In genomic region chr3:179450321-179450720, GRCh38 we compare ENCODE assay signal across 8 cellular contexts. TPM values are rescaled to one million over a fixed set of nuclear protein-coding genes. Genes with fewer than 3 reads are reported as not detected.
A peak's percentile ranks its signal among the peaks of the same experiment; 100 is the strongest.
DNase-seq lines count a peak whose midpoint lies in the region; ATAC-seq and TF ChIP-seq lines count a peak whose summit lies in the region.

No MANE protein-coding gene starts in this region.

- ATAC-seq in body of pancreas, result no peak
- ATAC-seq in HG03521 (IDR thresholded peaks at IDR 0.05; ENCODE audit: unreplicated experiment), result no peak

- WGBS in body of pancreas, 2 donors, result 47 to 67% methylated on average over 10 of the region's 10 CpGs

- peaks cover 14 to 46% (median 39%) of the 10 kb centered on the region in 11 experiments; a peak in 17 of 22 replicates for H4K20me1 ChIP-seq in BLaER1 treated with 17β-estradiol and CSF1 and Interleukin-3, amounts not matched to agents 10 nM and 100 nM

- TF ChIP-seq POLR2A in body of pancreas (IDR thresholded peaks at IDR 0.05), result no peak

- DNase-seq in body of pancreas (no peak), superior temporal gyrus (ENCODE audit: extremely low spot score) (no peak), AG20443 (ENCODE audit: low spot score) (no peak)
- DNase-seq in stimulated activated CD4-positive, alpha-beta T cell treated with anti-CD3 and anti-CD28 coated beads, Interleukin-4, amount 100 ng/mL, for 4 hours, result no peak

- H3K4me1 ChIP-seq in BLaER1 treated with 17β-estradiol and CSF1 and Interleukin-3, amounts not matched to agents 10 nM and 100 nM, result peaks cover 25 to 56% (median 33%) of the 10 kb centered on the region in 10 experiments
- H3K4me1 ChIP-seq in HUES6 (ENCODE audit: control insufficient read depth, insufficient read depth, low read length) (peaks cover 32% of the 10 kb centered on the region), body of pancreas (peaks cover 15% of the 10 kb centered on the region), muscle layer of colon (ENCODE audit: insufficient read depth, low read length) (peaks cover 28% of the 10 kb centered on the region)

- H3K27me3 ChIP-seq in BLaER1 treated with 17β-estradiol and CSF1 and Interleukin-3, amounts not matched to agents 10 nM and 100 nM, result no peaks in the 10 kb centered on the region
- peaks cover 4% of the 10 kb centered on the region; the same call in 1 of the 2 replicates for H3K27me3 ChIP-seq in HUES6 (ENCODE audit: control insufficient read depth, insufficient read depth, low read length)
- no peaks in the 10 kb centered on the region for H3K27me3 ChIP-seq in body of pancreas
- H3K27me3 ChIP-seq in muscle layer of colon (ENCODE audit: control insufficient read depth in 1 of 2, insufficient read depth in 2 of 2, low read length in 2 of 2), result no peaks in the 10 kb centered on the region

- H3K4me3 ChIP-seq in BLaER1 treated with 17β-estradiol and CSF1 and Interleukin-3, amounts not matched to agents 10 nM and 100 nM, result peak overlapping the region; percentile 78 to 92 (median 88)
- H3K4me3 ChIP-seq in HUES6 (ENCODE audit: low read depth, low read length), result peak overlapping the region; percentile 82
- peak overlapping the region in 1 of 2 donors; percentile 26 for H3K4me3 ChIP-seq in body of pancreas
- H3K4me3 ChIP-seq in muscle layer of colon (ENCODE audit: low read depth in 1 of 2, low read length in 2 of 2), result peak overlapping the region; percentile 78 to 82

- intact Hi-C loops in body of pancreas (cut with DNase I), result no loop called here

- no peaks in the 10 kb centered on the region for H3K9me3 ChIP-seq in BLaER1 treated with 17β-estradiol and CSF1 and Interleukin-3, amounts not matched to agents 10 nM and 100 nM (replicated peaks in 1 of 11)
- H3K9me3 ChIP-seq in HUES6 (ENCODE audit: control insufficient read depth, insufficient read depth, low read depth, low read length) (no peaks in the 10 kb centered on the region), body of pancreas (no peaks in the 10 kb centered on the region), muscle layer of colon (ENCODE audit: low read length) (no peaks in the 10 kb centered on the region)

- TF ChIP-seq CTCF in body of pancreas (IDR thresholded peaks at IDR 0.05), result no peak

- H3K36me3 ChIP-seq in BLaER1 treated with 17β-estradiol and CSF1 and Interleukin-3, amounts not matched to agents 10 nM and 100 nM, result peaks cover 0 to 26% (median 13%) of the 10 kb centered on the region in 11 experiments; a peak in 16 of 22 replicates
- no peaks in the 10 kb centered on the region for H3K36me3 ChIP-seq in HUES6 (ENCODE audit: control insufficient read depth, insufficient read depth, low read length)
- H3K36me3 ChIP-seq in body of pancreas (replicated peaks in 1 of 2; ENCODE audit: insufficient read depth in 1 of 2, low read depth in 2 of 2), result no peaks in the 10 kb centered on the region
- H3K36me3 ChIP-seq in muscle layer of colon (ENCODE audit: insufficient read depth, low read length), result no peaks in the 10 kb centered on the region

- H3K9ac ChIP-seq in BLaER1 treated with 17β-estradiol and CSF1 and Interleukin-3, amounts not matched to agents 10 nM and 100 nM, result peak overlapping the region; percentile 85 to 95 (median 93)
- H3K9ac ChIP-seq in HUES6 (ENCODE audit: low read length) (peak overlapping the region; percentile 75), muscle layer of colon (ENCODE audit: low read length) (peak overlapping the region; percentile 37)

- H3K4me2 ChIP-seq in BLaER1 treated with 17β-estradiol and CSF1 and Interleukin-3, amounts not matched to agents 10 nM and 100 nM, result peak overlapping the region; percentile 74 to 95 (median 87)

- H3K27ac ChIP-seq in BLaER1 treated with 17β-estradiol and CSF1 and Interleukin-3, amounts not matched to agents 10 nM and 100 nM, result peak overlapping the region; percentile 87 to 96 (median 91)
- H3K27ac ChIP-seq in HUES6 (ENCODE audit: low read depth, low read length), result no peak overlapping the region
- peak overlapping the region in 3 of 4 donors; percentile 44 to 77 (median 68) for H3K27ac ChIP-seq in body of pancreas
- H3K27ac ChIP-seq in muscle layer of colon (ENCODE audit: low read depth, low read length), result peak overlapping the region; percentile 97

RNA-seq across cellular contexts. Expression of gene GNB4, which starts 0.9 kb away (rescaled TPM):
- 10 to 100 TPM in 1 of 2 donors, 1 to 10 TPM in 1; 7.3 to 20.4 TPM for total RNA-seq in body of pancreas

Comparison
In these comparisons a context has a peak if more than half of its experiments do, and no peak if none do; other contexts are left out.
1. H3K9ac ChIP-seq: peak in every context shown above with its lines; median percentile 93 in BLaER1 treated with 17β-estradiol and CSF1 and Interleukin-3, amounts not matched to agents 10 nM and 100 nM; 75 in HUES6; 37 in muscle layer of colon.